Comparison of ENCODE assay signal across 23 cellular contexts in genomic region chr1:197367631-197368030, GRCh38.
A peak's percentile ranks its signal among the peaks of the same experiment; 100 is the strongest.
DNase-seq lines count a peak whose midpoint lies in the region; ATAC-seq, FAIRE-seq and TF ChIP-seq lines count a peak whose summit lies in the region.
"Had no signal": no experiment of that assay in that cellular context is flagged by ENCODE, and none has a peak within 500 bp of the region (broad histone marks: within the 10 kb centered on the region; RNA-seq: fewer than 3 reads in every experiment).

No MANE protein-coding gene starts in this region.

- TF ChIP-seq CTCF in HFFc6 (IDR thresholded peaks at IDR 0.05) (no peak), PC-9 (conservative IDR thresholded peaks at IDR 0.05) (no peak), PC-3 (conservative IDR thresholded peaks at IDR 0.05; ENCODE audit: low read depth, low read length) (no peak)

- H3K4me2 ChIP-seq in PC-9: no peak overlapping the region
- peak overlapping the region; percentile 52 for H3K4me2 ChIP-seq in skeletal muscle satellite cell (ENCODE audit: low read length)
- H3K4me2 ChIP-seq in PC-3 (ENCODE audit: low read length): no peak overlapping the region
- H3K4me2 ChIP-seq: A549, SK-N-SH had no signal

- no peaks in the 10 kb centered on the region for H3K36me3 Mint-ChIP-seq in HFFc6 (ENCODE audit: low read depth)
- H3K36me3 Mint-ChIP-seq: CD14-positive monocyte; CD8-positive, alpha-beta memory T cell had no signal

- H3K9me2 ChIP-seq in PC-9 (ENCODE audit: insufficient read depth) (no peaks in the 10 kb centered on the region), PC-3 (replicated peaks; ENCODE audit: low read length) (no peaks in the 10 kb centered on the region)
- H3K9me2 ChIP-seq: SK-N-SH had no signal

- H2AFZ ChIP-seq in PC-9 (peak overlapping the region; percentile 63; the same call in 1 of the 2 replicates), PC-3 (ENCODE audit: low read length) (no peak overlapping the region)

- H3K9me3 ChIP-seq in PC-9 (ENCODE audit: insufficient read depth, low read depth) (no peaks in the 10 kb centered on the region), skeletal muscle satellite cell (replicated peaks; ENCODE audit: low read length) (no peaks in the 10 kb centered on the region), PC-3 (ENCODE audit: low read length) (no peaks in the 10 kb centered on the region)
- H3K9me3 ChIP-seq: A549, BE2C, HAP-1, SK-N-SH had no signal

- no peak overlapping the region for H3K9ac ChIP-seq in skeletal muscle satellite cell (ENCODE audit: low read depth, low read length)
- no peak overlapping the region for H3K9ac ChIP-seq in PC-3 (ENCODE audit: low read length)
- H3K9ac ChIP-seq: SK-N-SH had no signal

- H3K4me1 ChIP-seq in PC-9 (replicated peaks; ENCODE audit: insufficient read depth): no peaks in the 10 kb centered on the region
- H3K4me1 ChIP-seq in skeletal muscle satellite cell (ENCODE audit: control insufficient read depth, insufficient read depth, low read length): no peaks in the 10 kb centered on the region
- no peaks in the 10 kb centered on the region for H3K4me1 ChIP-seq in PC-3 (ENCODE audit: insufficient read depth, low read length)
- H3K4me1 ChIP-seq: A549, BE2C, HAP-1 had no signal

- no peak for ATAC-seq in PC-3
- ATAC-seq: A549 had no signal

- no peaks in the 10 kb centered on the region for H3K79me2 ChIP-seq in PC-9 (ENCODE audit: low read depth)
- no peaks in the 10 kb centered on the region for H3K79me2 ChIP-seq in PC-3 (ENCODE audit: low read length)

- no peaks in the 10 kb centered on the region for H3K4me1 Mint-ChIP-seq in HFFc6 (ENCODE audit: low read depth)
- H3K4me1 Mint-ChIP-seq: CD14-positive monocyte; CD8-positive, alpha-beta memory T cell had no signal

- no peak overlapping the region for H3K4me3 ChIP-seq in PC-9
- H3K4me3 ChIP-seq in skeletal muscle satellite cell (ENCODE audit: low read length): peak overlapping the region; percentile 31
- H3K4me3 ChIP-seq in PC-3 (ENCODE audit: low read length): no peak overlapping the region
- H3K4me3 ChIP-seq: A549, HAP-1 had no signal

- CTCF ChIA-PET in PC-9 (lab: Charles Lee) (no interaction called here), PC-3 (lab: Charles Lee) (no interaction called here)

- POLR2A ChIA-PET in PC-9 (lab: Charles Lee; ENCODE audit: unreplicated experiment) (no interaction called here), PC-3 (lab: Charles Lee; ENCODE audit: unreplicated experiment) (no interaction called here)

- DNase-seq in HFFc6: no peak
- peak; percentile 84 for DNase-seq in NCI-H2107 treated with DMSO at 0.1 percent for 48 hours (lab: John Stamatoyannopoulos, UW; ENCODE audit: unreplicated experiment)
- no peak for DNase-seq in PC-9
- no peak for DNase-seq in putamen (ENCODE audit: low spot score)
- DNase-seq in frontal cortex (ENCODE audit: low spot score in 2 of 2): no peak
- no peak for DNase-seq in PC-3
- DNase-seq: BE2C; CD8-positive, alpha-beta memory T cell; GOT3; KBM-7; NCI-H1105 treated with DMSO at 0.1 percent for 48 hours; NCI-H2029; NCI-H2227 treated with DMSO at 0.1 percent for 48 hours; NCI-H526 treated with DMSO at 0.1 percent for 48 hours; SK-N-SH; SW 1271 had no signal

- no peak overlapping the region for H3K27ac Mint-ChIP-seq in HFFc6
- H3K27ac Mint-ChIP-seq: CD14-positive monocyte; CD8-positive, alpha-beta memory T cell; T-helper 1 cell treated with Interleukin-12 subunit alpha and Interleukin-12 subunit beta and Interleukin-4 antibody, amounts not matched to agents 30 μg/mL and 1 μg/mL, for 36 hours had no signal

- H3K4me3 Mint-ChIP-seq in HFFc6: 0 out of 2 replicates have a peak overlapping the region, but pooled peaks have one; percentile 13
- H3K4me3 Mint-ChIP-seq: CD14-positive monocyte; CD8-positive, alpha-beta memory T cell; T-helper 1 cell treated with Interleukin-12 subunit alpha and Interleukin-12 subunit beta and Interleukin-4 antibody, amounts not matched to agents 30 μg/mL and 1 μg/mL, for 36 hours had no signal

- no peak for FAIRE-seq in frontal cortex (lab: Jason Lieb, UNC)
- FAIRE-seq: A549, GM18507, RCC 7860 had no signal

- H4K20me1 ChIP-seq in PC-9 (ENCODE audit: insufficient read depth): no peaks in the 10 kb centered on the region
- H4K20me1 ChIP-seq in PC-3 (ENCODE audit: low read length): no peaks in the 10 kb centered on the region

- H3K27me3 Mint-ChIP-seq in HFFc6 (ENCODE audit: insufficient read depth): peaks cover 3% of the 10 kb centered on the region

- H3K36me3 ChIP-seq in PC-9 (ENCODE audit: low read depth) (no peaks in the 10 kb centered on the region), skeletal muscle satellite cell (ENCODE audit: insufficient read depth, low read length) (no peaks in the 10 kb centered on the region), PC-3 (ENCODE audit: low read depth, low read length) (no peaks in the 10 kb centered on the region)
- H3K36me3 ChIP-seq: BE2C, HAP-1 had no signal

- H3K9me3 Mint-ChIP-seq in HFFc6: no peaks in the 10 kb centered on the region
- H3K9me3 Mint-ChIP-seq: CD14-positive monocyte; CD8-positive, alpha-beta memory T cell; T-helper 1 cell treated with Interleukin-12 subunit alpha and Interleukin-12 subunit beta and Interleukin-4 antibody, amounts not matched to agents 30 μg/mL and 1 μg/mL, for 36 hours had no signal

- H3K27me3 ChIP-seq in PC-9 (ENCODE audit: insufficient read depth, low read depth) (no peaks in the 10 kb centered on the region), skeletal muscle satellite cell (ENCODE audit: control insufficient read depth, insufficient read depth, low read length) (no peaks in the 10 kb centered on the region), PC-3 (ENCODE audit: low read length) (no peaks in the 10 kb centered on the region)
- H3K27me3 ChIP-seq: BE2C had no signal

- intact Hi-C loops in PC-9 (cut with micrococcal nuclease; ENCODE audit: unreplicated experiment) (no loop called here), PC-3 (cut with micrococcal nuclease) (no loop called here)

- H3F3A ChIP-seq in PC-9 (ENCODE audit: insufficient read depth, low read depth) (no peaks in the 10 kb centered on the region), PC-3 (ENCODE audit: low read length, unreplicated experiment) (no peaks in the 10 kb centered on the region)

- no peak overlapping the region for H3K27ac ChIP-seq in PC-9
- no peak overlapping the region for H3K27ac ChIP-seq in PC-3 (ENCODE audit: low read length)
- H3K27ac ChIP-seq: A549 had no signal

- BruUV-seq in PC-9 (replicated peaks; lab: Mats Ljungman, UMichigan) (no TSS peak), PC-3 (replicated peaks; lab: Mats Ljungman, UMichigan) (no TSS peak)
